ENCODE assay signal across 1 cellular context in the genomic region with DNA sequence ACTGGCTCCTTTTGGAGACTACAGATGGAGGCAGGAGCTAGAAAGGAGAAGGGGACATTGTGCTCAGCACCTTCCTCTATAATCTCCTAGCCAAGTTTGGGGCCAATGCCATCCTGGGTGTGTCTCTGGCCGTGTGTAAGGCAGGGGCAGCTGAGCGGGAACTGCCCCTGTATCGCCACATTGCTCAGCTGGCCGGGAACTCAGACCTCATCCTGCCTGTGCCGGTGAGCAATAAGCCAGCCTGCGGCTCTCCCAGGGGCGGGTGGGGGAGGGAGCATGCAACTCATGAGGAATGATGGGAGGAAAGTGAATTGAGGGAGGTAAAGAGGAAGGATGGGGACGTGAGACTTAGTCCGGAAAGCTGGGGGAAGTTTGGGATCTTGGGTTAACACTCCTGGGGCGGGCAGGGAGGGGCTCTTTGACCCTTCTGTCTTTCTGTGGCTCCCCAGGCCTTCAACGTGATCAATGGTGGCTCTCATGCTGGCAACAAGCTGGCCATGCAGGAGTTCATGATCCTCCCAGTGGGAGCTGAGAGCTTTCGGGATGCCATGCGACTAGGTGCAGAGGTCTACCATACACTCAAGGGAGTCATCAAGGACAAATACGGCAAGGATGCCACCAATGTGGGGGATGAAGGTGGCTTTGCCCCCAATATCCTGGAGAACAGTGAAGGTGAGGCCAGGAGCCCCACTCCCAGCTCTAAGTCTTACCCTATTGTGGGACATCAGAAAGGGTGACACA.
TF ChIP-seq lines count a peak whose summit lies in the region.

No MANE protein-coding gene starts in this region.

TF ChIP-seq in IMR-90, 13 proteins besides CTCF, POLR2A, EP300 and RAD21:
- TF ChIP-seq CHD1 (IDR thresholded peaks at IDR 0.05; ENCODE audit: low read depth, low read length) (no peak), FOS (IDR thresholded peaks at IDR 0.05; ENCODE audit: low read depth, low read length) (no peak), SMC3 (IDR thresholded peaks at IDR 0.05; ENCODE audit: low read depth, low read length) (no peak), MAZ (IDR thresholded peaks at IDR 0.05; ENCODE audit: borderline replicate concordance, low read depth, low read length) (no peak), CEBPB (IDR thresholded peaks at IDR 0.05; ENCODE audit: low read depth, low read length) (no peak), BHLHE40 (IDR thresholded peaks at IDR 0.05; ENCODE audit: low read depth, low read length) (no peak), MXI1 (IDR thresholded peaks at IDR 0.05; ENCODE audit: borderline replicate concordance, low read depth, low read length) (no peak), MAFK (IDR thresholded peaks at IDR 0.05; ENCODE audit: low read depth, low read length) (no peak), RFX5 (IDR thresholded peaks at IDR 0.05; ENCODE audit: low read depth, low read length) (no peak), RCOR1 (IDR thresholded peaks at IDR 0.05; ENCODE audit: insufficient replicate concordance, low read length) (no peak), NFE2L2 (IDR thresholded peaks at IDR 0.05; ENCODE audit: low read depth, low read length) (no peak)
- TF ChIP-seq, protein P1, sequence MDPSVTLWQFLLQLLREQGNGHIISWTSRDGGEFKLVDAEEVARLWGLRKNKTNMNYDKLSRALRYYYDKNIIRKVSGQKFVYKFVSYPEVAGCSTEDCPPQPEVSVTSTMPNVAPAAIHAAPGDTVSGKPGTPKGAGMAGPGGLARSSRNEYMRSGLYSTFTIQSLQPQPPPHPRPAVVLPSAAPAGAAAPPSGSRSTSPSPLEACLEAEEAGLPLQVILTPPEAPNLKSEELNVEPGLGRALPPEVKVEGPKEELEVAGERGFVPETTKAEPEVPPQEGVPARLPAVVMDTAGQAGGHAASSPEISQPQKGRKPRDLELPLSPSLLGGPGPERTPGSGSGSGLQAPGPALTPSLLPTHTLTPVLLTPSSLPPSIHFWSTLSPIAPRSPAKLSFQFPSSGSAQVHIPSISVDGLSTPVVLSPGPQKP (IDR thresholded peaks at IDR 0.05; ENCODE audit: borderline replicate concordance, low read depth, low read length): no peak
- TF ChIP-seq, protein P2, sequence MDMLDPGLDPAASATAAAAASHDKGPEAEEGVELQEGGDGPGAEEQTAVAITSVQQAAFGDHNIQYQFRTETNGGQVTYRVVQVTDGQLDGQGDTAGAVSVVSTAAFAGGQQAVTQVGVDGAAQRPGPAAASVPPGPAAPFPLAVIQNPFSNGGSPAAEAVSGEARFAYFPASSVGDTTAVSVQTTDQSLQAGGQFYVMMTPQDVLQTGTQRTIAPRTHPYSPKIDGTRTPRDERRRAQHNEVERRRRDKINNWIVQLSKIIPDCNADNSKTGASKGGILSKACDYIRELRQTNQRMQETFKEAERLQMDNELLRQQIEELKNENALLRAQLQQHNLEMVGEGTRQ (IDR thresholded peaks at IDR 0.05; ENCODE audit: low read depth, low read length): no peak
TF ChIP-seq in IMR-90: peak in this region for 0.
